1 cellular context compared by ENCODE assay signal in genomic region chr19:41958367-41959055, GRCh38.
A peak's percentile ranks its signal among the peaks of the same experiment; 100 is the strongest.
TF ChIP-seq lines count a peak whose summit lies in the region.

No MANE protein-coding gene starts in this region.

TF ChIP-seq in HepG2, 621 proteins besides CTCF, POLR2A, EP300 and RAD21 (continued from another document and continues in another):
- no peak for TF ChIP-seq ZEB1 (IDR thresholded peaks at IDR 0.05; ENCODE audit: insufficient replicate concordance, low read depth)
- TF ChIP-seq ZNF713 (CRISPR knock-in tag; IDR thresholded peaks at IDR 0.05), result no peak
- TF ChIP-seq ISX (CRISPR knock-in tag; conservative IDR thresholded peaks at IDR 0.05), result no peak
- peak; percentile 25; the same call in 1 of the 2 replicates for TF ChIP-seq ZIK1 (CRISPR knock-in tag; IDR thresholded peaks at IDR 0.05; ENCODE audit: borderline replicate concordance, low read depth)
- no peak for TF ChIP-seq ZNF180 (CRISPR knock-in tag; IDR thresholded peaks at IDR 0.05; ENCODE audit: borderline replicate concordance, low read depth)
- TF ChIP-seq ZNF33B (CRISPR knock-in tag; IDR thresholded peaks at IDR 0.05), result no peak
- peak; percentile 76 for TF ChIP-seq RBFOX2 (IDR thresholded peaks at IDR 0.05; ENCODE audit: low read depth, low read length)
- no peak for TF ChIP-seq ZBTB7B (CRISPR knock-in tag; IDR thresholded peaks at IDR 0.05)
- TF ChIP-seq EED (CRISPR knock-in tag; IDR thresholded peaks at IDR 0.05), result peak; percentile 66; the same call in 1 of the 2 replicates
- no peak for TF ChIP-seq ZNF484 (CRISPR knock-in tag; IDR thresholded peaks at IDR 0.05; ENCODE audit: borderline replicate concordance, low read depth)
- TF ChIP-seq MAX (IDR thresholded peaks at IDR 0.05), result no peak
- TF ChIP-seq AHDC1 (CRISPR knock-in tag; IDR thresholded peaks at IDR 0.05; ENCODE audit: borderline replicate concordance), result no peak
- TF ChIP-seq RNF2 (conservative IDR thresholded peaks at IDR 0.05; ENCODE audit: low read depth), result no peak
- no peak for TF ChIP-seq ZNF678 (CRISPR knock-in tag; IDR thresholded peaks at IDR 0.05)
- no peak for TF ChIP-seq POGZ (CRISPR knock-in tag; IDR thresholded peaks at IDR 0.05)
- no peak for TF ChIP-seq HOXA9 (CRISPR knock-in tag; IDR thresholded peaks at IDR 0.05; ENCODE audit: borderline replicate concordance)
- no peak for TF ChIP-seq DDIT3 (CRISPR knock-in tag; IDR thresholded peaks at IDR 0.05)
- TF ChIP-seq PRMT3 (CRISPR knock-in tag; IDR thresholded peaks at IDR 0.05; ENCODE audit: borderline replicate concordance, low read depth), result no peak
- no peak for TF ChIP-seq KLF12 (CRISPR knock-in tag; IDR thresholded peaks at IDR 0.05; ENCODE audit: borderline replicate concordance)
- no peak for TF ChIP-seq ZNF75D (CRISPR knock-in tag; IDR thresholded peaks at IDR 0.05; ENCODE audit: borderline replicate concordance)
- no peak for TF ChIP-seq ATAD3A (CRISPR knock-in tag; IDR thresholded peaks at IDR 0.05)
- TF ChIP-seq NRL (CRISPR knock-in tag; IDR thresholded peaks at IDR 0.05; ENCODE audit: borderline replicate concordance), result peak; percentile 85; the same call in 1 of the 2 replicates
- TF ChIP-seq ZNF891 (CRISPR knock-in tag; IDR thresholded peaks at IDR 0.05), result no peak
- peak; percentile 42; the same call in 1 of the 2 replicates for TF ChIP-seq ZHX1 (CRISPR knock-in tag; IDR thresholded peaks at IDR 0.05; ENCODE audit: low read depth)
- no peak for TF ChIP-seq JUND (CRISPR knock-in tag; IDR thresholded peaks at IDR 0.05)
- no peak for TF ChIP-seq ZNF460 (CRISPR knock-in tag; IDR thresholded peaks at IDR 0.05; ENCODE audit: borderline replicate concordance)
- TF ChIP-seq SNAPC5 (CRISPR knock-in tag; IDR thresholded peaks at IDR 0.05; ENCODE audit: borderline replicate concordance), result 0 out of 2 replicates have a peak, but pooled peaks have one; percentile 19
- no peak for TF ChIP-seq ZBTB25 (CRISPR knock-in tag; IDR thresholded peaks at IDR 0.05)
- 0 out of 2 replicates have a peak, but pooled peaks have one; percentile 50 for TF ChIP-seq FOXC1 (CRISPR knock-in tag; IDR thresholded peaks at IDR 0.05; ENCODE audit: borderline replicate concordance)
- no peak for TF ChIP-seq ZNF710 (CRISPR knock-in tag; IDR thresholded peaks at IDR 0.05; ENCODE audit: borderline replicate concordance)
- TF ChIP-seq ZKSCAN5 (CRISPR knock-in tag; IDR thresholded peaks at IDR 0.05), result peak; percentile 38; the same call in 1 of the 2 replicates
- 0 out of 2 replicates have a peak, but pooled peaks have one; percentile 12 for TF ChIP-seq SMYD3 (CRISPR knock-in tag; IDR thresholded peaks at IDR 0.05)
- peak; percentile 53 for TF ChIP-seq AGO2 (optimal IDR thresholded peaks at IDR 0.05; ENCODE audit: low read depth, low read length)
- 0 out of 2 replicates have a peak, but pooled peaks have one; percentile 10 for TF ChIP-seq ZNF318 (CRISPR knock-in tag; IDR thresholded peaks at IDR 0.05)
- peak; percentile 58; the same call in 1 of the 2 replicates for TF ChIP-seq SIN3A (IDR thresholded peaks at IDR 0.05; ENCODE audit: borderline replicate concordance, low read depth, low read length)
- TF ChIP-seq TIGD3 (CRISPR knock-in tag; IDR thresholded peaks at IDR 0.05; ENCODE audit: borderline replicate concordance), result no peak
